Comparison of ENCODE assay signal across 8 cellular contexts in genomic region chr1:48870596-48870995, GRCh38.
DNase-seq lines count a peak whose midpoint lies in the region; ATAC-seq lines count a peak whose summit lies in the region.

No MANE protein-coding gene starts in this region.

- ATAC-seq in HG03354 (IDR thresholded peaks at IDR 0.05; ENCODE audit: poor library complexity, severe bottlenecking, unreplicated experiment) (peak; percentile 81), HG03108 (IDR thresholded peaks at IDR 0.05; ENCODE audit: unreplicated experiment) (no peak), HG03439 (IDR thresholded peaks at IDR 0.05; ENCODE audit: unreplicated experiment) (no peak), T-helper 17 cell (no peak)

- DNase-seq in activated CD4-positive, alpha-beta T cell treated with anti-CD3 and anti-CD28 coated beads for 48 hours, result peak; percentile 8
- DNase-seq in activated CD4-positive, alpha-beta T cell treated with anti-CD3 and anti-CD28 coated beads, Interleukin-2, amount 50 U/mL, for 1 hour, result no peak
- DNase-seq in amniotic epithelial cell (ENCODE audit: low read depth) (peak; percentile 37), renal cortical epithelial cell (ENCODE audit: low read depth) (peak; percentile 59), T-helper 17 cell (no peak)

- H3K27ac Mint-ChIP-seq in T-helper 17 cell, result no peak overlapping the region

- peaks cover 7% of the 10 kb centered on the region for H3K27me3 Mint-ChIP-seq in T-helper 17 cell

- no peaks in the 10 kb centered on the region for H3K4me1 Mint-ChIP-seq in T-helper 17 cell

- no peaks in the 10 kb centered on the region for H3K9me3 ChIP-seq in T-helper 17 cell (ENCODE audit: control insufficient read depth, low read length, poor library complexity, severe bottlenecking)

- no peaks in the 10 kb centered on the region for H3K36me3 Mint-ChIP-seq in T-helper 17 cell (ENCODE audit: low read depth)

- no peak overlapping the region for H3K4me3 Mint-ChIP-seq in T-helper 17 cell

Comparison
In these comparisons a context has a peak if more than half of its experiments do, and no peak if none do; other contexts are left out.
1. DNase-seq: peak in activated CD4-positive, alpha-beta T cell treated with anti-CD3 and anti-CD28 coated beads for 48 hours (single experiment), amniotic epithelial cell (single experiment) and renal cortical epithelial cell (single experiment); none in activated CD4-positive, alpha-beta T cell treated with anti-CD3 and anti-CD28 coated beads, Interleukin-2, amount 50 U/mL, for 1 hour (single experiment) and T-helper 17 cell (0 of 3).